Comparison of ENCODE assay signal across 12 cellular contexts in the genomic region with DNA sequence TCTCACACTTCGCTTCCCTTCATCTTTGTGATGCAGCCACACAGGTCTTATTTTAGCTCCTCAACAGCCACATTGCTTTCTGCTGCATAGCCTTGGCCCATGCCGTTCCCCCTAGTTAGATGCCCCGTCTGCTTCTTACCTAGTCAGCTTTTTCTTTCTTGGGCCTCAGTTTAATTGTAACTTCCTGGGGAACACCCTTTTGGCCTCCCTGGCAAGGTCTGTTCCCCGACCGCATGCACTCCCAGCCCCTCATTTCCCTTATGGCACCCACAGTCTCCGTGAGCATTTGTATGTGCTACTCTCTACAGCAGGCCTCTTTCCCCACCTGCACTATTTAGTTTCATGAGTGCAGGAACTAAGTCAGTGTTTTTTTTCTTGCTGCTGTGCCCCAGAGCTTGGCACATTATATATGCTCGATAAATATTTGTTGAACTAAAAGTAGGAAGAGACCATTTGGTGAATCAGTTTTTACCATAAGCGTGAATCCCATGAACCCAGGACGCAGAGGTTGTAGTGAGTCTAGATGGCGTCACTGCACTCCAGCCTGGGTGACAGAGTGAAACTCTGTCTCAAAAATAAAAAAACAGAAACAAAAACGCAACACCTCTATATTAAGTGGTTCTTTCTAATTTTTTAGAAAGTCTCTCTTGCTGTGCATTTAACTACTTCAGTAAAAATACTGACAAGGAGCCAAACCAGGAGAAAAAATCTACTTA. TPM values are rescaled to one million over a fixed set of nuclear protein-coding genes. Genes with fewer than 3 reads are reported as not detected.
DNase-seq lines count a peak whose midpoint lies in the region; ATAC-seq and TF ChIP-seq lines count a peak whose summit lies in the region.
"Had no signal": no experiment of that assay in that cellular context is flagged by ENCODE, and none has a peak within 500 bp of the region (broad histone marks: within the 10 kb centered on the region; RNA-seq: fewer than 3 reads in every experiment).

No MANE protein-coding gene starts in this region.

- H3K9me3 Mint-ChIP-seq in neural crest cell, result no peaks in the 10 kb centered on the region

- H3K4me1 Mint-ChIP-seq in neural crest cell, result peaks cover 47% of the 10 kb centered on the region

- no peaks in the 10 kb centered on the region for H3K36me3 Mint-ChIP-seq in neural crest cell (ENCODE audit: low read depth)

- H3K27me3 Mint-ChIP-seq in neural crest cell (ENCODE audit: low read depth), result no peaks in the 10 kb centered on the region

- peak overlapping the region; percentile 60 for H3K27ac Mint-ChIP-seq in neural crest cell (ENCODE audit: unreplicated experiment)

- TF ChIP-seq CTCF in GM13976 (IDR thresholded peaks at IDR 0.05; ENCODE audit: borderline replicate concordance, control extremely low read depth, extremely low read depth, insufficient read depth, missing control alignments) (no peak), neural crest cell (conservative IDR thresholded peaks at IDR 0.05) (no peak)

- peak; percentile 44 for ATAC-seq in HG02885 (IDR thresholded peaks at IDR 0.05; ENCODE audit: poor library complexity, unreplicated experiment)

- DNase-seq in GM13976 (ENCODE audit: low spot score) (peak; percentile 42), neural crest cell (ENCODE audit: low read depth, low spot score) (no peak), NCI-H1417 (lab: John Stamatoyannopoulos, UW) (no peak), COLO668 (lab: John Stamatoyannopoulos, UW; ENCODE audit: unreplicated experiment) (no peak), HuH-7 (ENCODE audit: low spot score) (no peak), NCI-H146 (lab: John Stamatoyannopoulos, UW) (no peak)
- DNase-seq in activated T-cell treated with anti-CD3 and anti-CD28 coated beads, Interleukin-2, amount 50 U/mL, for 48 hours, result peak; percentile 56 to 60
- DNase-seq: brain microvascular endothelial cell, heart right ventricle, occipital lobe, SJCRH30 had no signal

- H3K4me3 Mint-ChIP-seq in neural crest cell, result no peak overlapping the region

- in situ Hi-C loops in GM13976 (cut with MboI; ENCODE audit: low sequenced_read_pairs, unreplicated experiment), result no loop called here

RNA-seq across cellular contexts. Expression of gene TNRC6B, which starts 38.5 kb away (rescaled TPM):
- 36.8 and 42.8 TPM in 2 replicates for total RNA-seq in neural crest cell

Comparison
In these comparisons a context has a peak if more than half of its experiments do, and no peak if none do; other contexts are left out.
1. DNase-seq: peak in GM13976 (single experiment) and activated T-cell treated with anti-CD3 and anti-CD28 coated beads, Interleukin-2, amount 50 U/mL, for 48 hours (2 of 2); none in neural crest cell (single experiment), NCI-H1417 (0 of 3), COLO668 (single experiment), HuH-7 (single experiment) and NCI-H146 (single experiment).